19 cellular contexts compared by ENCODE assay signal in genomic region chr13:110399801-110400200, GRCh38.
DNase-seq lines count a peak whose midpoint lies in the region; ATAC-seq and TF ChIP-seq lines count a peak whose summit lies in the region.
"Had no signal": no experiment of that assay in that cellular context is flagged by ENCODE, and none has a peak within 500 bp of the region (broad histone marks: within the 10 kb centered on the region; RNA-seq: fewer than 3 reads in every experiment).

No MANE protein-coding gene starts in this region.

- no peak overlapping the region; the same call in 1 of the 2 replicates for H4K5ac ChIP-seq in IMR-90 (ENCODE audit: low read depth, low read length)

- no peak overlapping the region for H2AK9ac ChIP-seq in IMR-90 (replicated peaks; ENCODE audit: low read depth, low read length, poor library complexity)

- H3K4me3 ChIP-seq in IMR-90 (ENCODE audit: insufficient read depth, low read depth, low read length) (no peak overlapping the region), coronary artery (no peak overlapping the region), muscle layer of duodenum (ENCODE audit: low read depth in 1 of 2, low read length in 2 of 2) (no peak overlapping the region), subcutaneous abdominal adipose tissue (ENCODE audit: low read depth in 1 of 5, low read length in 5 of 5) (no peak overlapping the region)
- H3K4me3 ChIP-seq: body of pancreas, dorsolateral prefrontal cortex, MG63 had no signal

- H2AK5ac ChIP-seq in IMR-90 (ENCODE audit: low read depth, low read length), result no peak overlapping the region

- POLR2A ChIA-PET in IMR-90 (lab: Charles Lee; ENCODE audit: unreplicated experiment), result interaction anchor here (1.0 kb wide), 1 partner anchor 91 kb away, joined by 5 read pairs; no protein-coding TSS in a partner anchor

- H3K4me1 ChIP-seq in IMR-90 (ENCODE audit: control insufficient read depth, insufficient read depth, low read length) (peaks cover 37% of the 10 kb centered on the region), muscle layer of duodenum (ENCODE audit: control insufficient read depth in 1 of 2, insufficient read depth in 2 of 2, low read length in 2 of 2) (peaks cover 8 to 17% of the 10 kb centered on the region in 2 donors), subcutaneous abdominal adipose tissue (ENCODE audit: control insufficient read depth in 5 of 5, insufficient read depth in 5 of 5, low read length in 5 of 5) (peaks cover 8 to 68% (median 63%) of the 10 kb centered on the region in 5 donors)

- H3K4ac ChIP-seq in IMR-90 (ENCODE audit: low read depth, low read length), result peak overlapping the region; percentile 38; the same call in 1 of the 2 replicates

- H3K9ac ChIP-seq in IMR-90 (ENCODE audit: low read depth, low read length) (no peak overlapping the region), subcutaneous abdominal adipose tissue (ENCODE audit: low read length in 5 of 5) (peak overlapping the region in 1 of 5 donors; percentile 38)

- H3K9me1 ChIP-seq in IMR-90 (ENCODE audit: insufficient read depth, low read length), result peaks cover 28% of the 10 kb centered on the region

- H3K27me3 ChIP-seq in IMR-90 (ENCODE audit: control insufficient read depth, insufficient read depth, low read length) (no peaks in the 10 kb centered on the region), muscle layer of duodenum (ENCODE audit: low read depth, low read length) (no peaks in the 10 kb centered on the region), subcutaneous abdominal adipose tissue (ENCODE audit: control insufficient read depth in 5 of 5, insufficient read depth in 4 of 5, low read length in 5 of 5) (no peaks in the 10 kb centered on the region)
- H3K27me3 ChIP-seq: body of pancreas, dorsolateral prefrontal cortex, MG63 had no signal

- intact Hi-C loops in IMR-90 (cut with micrococcal nuclease), result no loop called here

- H3K4me2 ChIP-seq in IMR-90 (ENCODE audit: low read depth, low read length), result no peak overlapping the region

- TF ChIP-seq RAD21 in IMR-90 (IDR thresholded peaks at IDR 0.05; ENCODE audit: low read length), result no peak

- peak overlapping the region; percentile 61 for H4K91ac ChIP-seq in IMR-90 (ENCODE audit: insufficient read depth, low read depth, low read length)

- no peak overlapping the region for H3K56ac ChIP-seq in IMR-90 (ENCODE audit: extremely low read depth, insufficient read depth, low read length)

- H2BK5ac ChIP-seq in IMR-90 (ENCODE audit: low read depth, low read length, poor library complexity, severe bottlenecking), result peak overlapping the region; percentile 99

- H2BK15ac ChIP-seq in IMR-90 (ENCODE audit: low read depth, low read length), result peak overlapping the region; percentile 55; the same call in 2 of the 3 replicates

- dilution Hi-C loops in IMR-90 (cut with HindIII; ENCODE audit: low sequenced_read_pairs, unreplicated experiment), result no loop called here

- no peak for ATAC-seq in IMR-90 (ENCODE audit: low read depth)
- ATAC-seq: body of pancreas; stimulated activated naive CD8-positive, alpha-beta T cell treated with anti-CD3 and anti-CD28 coated beads, Interleukin-15, amount 100 ng/mL, for 72 hours had no signal

- H2AFZ ChIP-seq in IMR-90 (replicated peaks; ENCODE audit: low read length, poor library complexity), result no peak overlapping the region

- DNase-seq in IMR-90 (peak; percentile 51), coronary artery (ENCODE audit: low spot score) (no peak), SHP77 treated with DMSO at 0.1 percent for 48 hours (lab: John Stamatoyannopoulos, UW) (no peak), NK-92 (lab: John Stamatoyannopoulos, UW; ENCODE audit: unreplicated experiment) (no peak), OCI-M2 (lab: John Stamatoyannopoulos, UW; ENCODE audit: unreplicated experiment) (no peak)
- no peak for DNase-seq in activated CD4-positive, CD25-positive, alpha-beta regulatory T cell (lab: John Stamatoyannopoulos, UW)
- DNase-seq: activated CD4-positive, alpha-beta T cell treated with anti-CD3 and anti-CD28 coated beads, Interleukin-2, amount 50 U/mL, for 1 hour; activated naive CD4-positive, alpha-beta T cell treated with anti-CD3 and anti-CD28 coated beads for 36 hours; body of pancreas; dorsolateral prefrontal cortex; HCEC 1CT; hippocampal formation; MG63; NCI-H1694 treated with DMSO at 0.1 percent for 48 hours; stimulated activated CD4-positive, alpha-beta T cell treated with anti-CD3 and anti-CD28 coated beads, Interleukin-2, amount 100 ng/mL, for 24 hours; stimulated activated naive CD8-positive, alpha-beta T cell treated with anti-CD3 and anti-CD28 coated beads, Interleukin-15, amount 100 ng/mL, for 72 hours had no signal

- CTCF ChIA-PET in IMR-90 (lab: Yijun Ruan, JAX), result no interaction called here

- 0 out of 2 replicates have a peak overlapping the region, but pooled peaks have one; percentile 5 for H3K14ac ChIP-seq in IMR-90 (replicated peaks; ENCODE audit: low read depth, low read length)

- peak overlapping the region; percentile 10; the same call in 1 of the 2 replicates for H3K18ac ChIP-seq in IMR-90 (ENCODE audit: low read depth, low read length)

- no peak for TF ChIP-seq POLR2A in IMR-90 (IDR thresholded peaks at IDR 0.05; ENCODE audit: low read depth, low read length)

- no peak for TF ChIP-seq CTCF in IMR-90 (conservative IDR thresholded peaks at IDR 0.05; ENCODE audit: low read depth, low read length)
- no peak for TF ChIP-seq CTCF in coronary artery (IDR thresholded peaks at IDR 0.05)

- H4K20me1 ChIP-seq in IMR-90 (ENCODE audit: insufficient read depth, low read length), result no peaks in the 10 kb centered on the region

- BruUV-seq in IMR-90 (replicated peaks; lab: Mats Ljungman, UMichigan), result no TSS peak

- H3K36me3 ChIP-seq in IMR-90 (ENCODE audit: control insufficient read depth, insufficient read depth, low read length) (peaks cover 5% of the 10 kb centered on the region; the same call in 1 of the 2 replicates), muscle layer of duodenum (ENCODE audit: control insufficient read depth in 1 of 2, insufficient read depth in 2 of 2, low read length in 2 of 2) (peaks cover 0 to 5% of the 10 kb centered on the region in 2 donors), subcutaneous abdominal adipose tissue (ENCODE audit: control insufficient read depth in 5 of 5, insufficient read depth in 5 of 5, low read length in 5 of 5) (peaks cover 0 to 19% (median 2%) of the 10 kb centered on the region in 5 donors)
- H3K36me3 ChIP-seq: MG63 had no signal

- in situ Hi-C loops in IMR-90 (cut with MboI; ENCODE audit: low sequenced_read_pairs), result no loop called here

- peak overlapping the region; percentile 87; the same call in 1 of the 2 replicates for H2BK120ac ChIP-seq in IMR-90 (ENCODE audit: low read depth, low read length)

- peak overlapping the region; percentile 94; the same call in 1 of the 2 replicates for H3K23ac ChIP-seq in IMR-90 (ENCODE audit: low read depth, low read length)

- H3K79me1 ChIP-seq in IMR-90 (ENCODE audit: low read depth in 1 of 2, low read length in 2 of 2), result peaks cover 35 to 69% of the 10 kb centered on the region in 2 experiments

- H2BK20ac ChIP-seq in IMR-90 (ENCODE audit: low read depth, low read length), result peak overlapping the region; percentile 40; the same call in 1 of the 2 replicates

- no CpG with 5 or more reads among the region's 2 CpGs for WGBS in IMR-90 (ENCODE audit: extremely low coverage in 2 of 2, insufficient read length in 1 of 2), 2 experiments

- peak overlapping the region; percentile 52 to 80 for H4K8ac ChIP-seq in IMR-90 (ENCODE audit: low read depth in 2 of 2, low read length in 2 of 2)

- H3K27ac ChIP-seq in IMR-90 (ENCODE audit: insufficient read depth, low read length), result no peak overlapping the region
- H3K27ac ChIP-seq in coronary artery, result peak overlapping the region; percentile 98
- peak overlapping the region; percentile 90 for H3K27ac ChIP-seq in muscle layer of duodenum (ENCODE audit: low read length)
- H3K27ac ChIP-seq in subcutaneous abdominal adipose tissue (ENCODE audit: low read depth, low read length), result peak overlapping the region; percentile 97
- H3K27ac ChIP-seq: HL-60 had no signal

- no peaks in the 10 kb centered on the region for H3K9me3 ChIP-seq in IMR-90 (ENCODE audit: control insufficient read depth, insufficient read depth, low read length)
- no peaks in the 10 kb centered on the region for H3K9me3 ChIP-seq in muscle layer of duodenum (ENCODE audit: control insufficient read depth in 1 of 2, low read length in 2 of 2)
- H3K9me3 ChIP-seq in subcutaneous abdominal adipose tissue (ENCODE audit: control insufficient read depth in 5 of 5, low read length in 5 of 5), result no peaks in the 10 kb centered on the region
- H3K9me3 ChIP-seq: body of pancreas, MG63 had no signal

TF ChIP-seq in IMR-90, 13 proteins besides CTCF, POLR2A, EP300 and RAD21 (continues in another document):
- TF ChIP-seq RCOR1 (IDR thresholded peaks at IDR 0.05; ENCODE audit: insufficient replicate concordance, low read length) (no peak), SMC3 (IDR thresholded peaks at IDR 0.05; ENCODE audit: low read depth, low read length) (no peak), ELK1 (IDR thresholded peaks at IDR 0.05; ENCODE audit: borderline replicate concordance, low read depth, low read length) (no peak), MXI1 (IDR thresholded peaks at IDR 0.05; ENCODE audit: borderline replicate concordance, low read depth, low read length) (no peak), FOS (IDR thresholded peaks at IDR 0.05; ENCODE audit: low read depth, low read length) (no peak), CHD1 (IDR thresholded peaks at IDR 0.05; ENCODE audit: low read depth, low read length) (no peak), MAZ (IDR thresholded peaks at IDR 0.05; ENCODE audit: borderline replicate concordance, low read depth, low read length) (no peak), USF2 (IDR thresholded peaks at IDR 0.05; ENCODE audit: low read depth, low read length) (no peak), NFE2L2 (IDR thresholded peaks at IDR 0.05; ENCODE audit: low read depth, low read length) (no peak), BHLHE40 (IDR thresholded peaks at IDR 0.05; ENCODE audit: low read depth, low read length) (no peak)
